In the genomic region with DNA sequence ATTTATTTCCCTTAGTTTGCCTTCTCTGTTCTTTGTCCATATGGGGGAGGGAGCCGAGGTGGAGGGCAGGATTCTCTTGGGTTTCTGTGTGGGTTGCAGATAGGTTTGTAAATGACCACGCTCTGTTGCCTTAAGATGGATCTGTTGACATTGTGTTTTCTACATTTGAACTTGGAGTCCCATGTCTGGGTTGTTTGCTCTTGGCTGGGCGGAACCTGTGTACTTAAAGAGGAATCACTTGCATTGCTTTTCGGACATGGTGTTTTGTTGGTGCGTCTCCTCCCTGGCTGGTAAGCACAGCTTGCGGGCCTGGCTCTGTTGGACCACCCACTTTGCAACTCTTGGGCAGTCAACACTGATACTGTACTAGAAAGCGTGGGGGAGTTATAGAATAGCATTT, we compare ENCODE assay signal across 19 cellular contexts. TPM values are rescaled to one million over a fixed set of nuclear protein-coding genes. Genes with fewer than 3 reads are reported as not detected.
A peak's percentile ranks its signal among the peaks of the same experiment; 100 is the strongest.
DNase-seq lines count a peak whose midpoint lies in the region; ATAC-seq and TF ChIP-seq lines count a peak whose summit lies in the region.
"Had no signal": no experiment of that assay in that cellular context is flagged by ENCODE, and none has a peak within 500 bp of the region (broad histone marks: within the 10 kb centered on the region; RNA-seq: fewer than 3 reads in every experiment).

No MANE protein-coding gene starts in this region.

- no peak overlapping the region for H3K4me2 ChIP-seq in Karpas-422 (ENCODE audit: low read depth, low read length, poor library complexity, severe bottlenecking)

- 77% methylated on average over 7 of the region's 7 CpGs for WGBS in suprapubic skin

- H3K4me1 Mint-ChIP-seq in central memory CD8-positive, alpha-beta T cell = peaks cover 49% of the 10 kb centered on the region
- H3K4me1 Mint-ChIP-seq in mesothelial cell of epicardium = peaks cover 33% of the 10 kb centered on the region

- H2AFZ ChIP-seq in Karpas-422 (ENCODE audit: low read length) = no peak overlapping the region

- H3K4me3 Mint-ChIP-seq in central memory CD8-positive, alpha-beta T cell = no peak overlapping the region
- H3K4me3 Mint-ChIP-seq in mesothelial cell of epicardium = no peak overlapping the region
- H3K4me3 Mint-ChIP-seq: HFFc6 had no signal

- H3K36me3 ChIP-seq in Karpas-422 (ENCODE audit: insufficient read depth, low read length) (0 out of 2 replicates have a peak, but pooled peaks cover 4% of the 10 kb centered on the region), suprapubic skin (peaks cover 6% of the 10 kb centered on the region)

- H3K4me1 ChIP-seq in Karpas-422 (ENCODE audit: low read length) (peaks cover 58% of the 10 kb centered on the region), suprapubic skin (peaks cover 20% of the 10 kb centered on the region)

- H3K27me3 ChIP-seq in Karpas-422 (ENCODE audit: low read length) (no peaks in the 10 kb centered on the region), suprapubic skin (no peaks in the 10 kb centered on the region)

- H3K27ac Mint-ChIP-seq in central memory CD8-positive, alpha-beta T cell (ENCODE audit: low read depth) = peak overlapping the region; percentile 78
- peak overlapping the region; percentile 78 for H3K27ac Mint-ChIP-seq in mesothelial cell of epicardium
- H3K27ac Mint-ChIP-seq: HFFc6 had no signal

- no peaks in the 10 kb centered on the region for H3K27me3 Mint-ChIP-seq in central memory CD8-positive, alpha-beta T cell
- no peaks in the 10 kb centered on the region for H3K27me3 Mint-ChIP-seq in mesothelial cell of epicardium (ENCODE audit: low read depth)

- no peak overlapping the region for H3K9ac ChIP-seq in Karpas-422 (ENCODE audit: low read length)

- TF ChIP-seq EP300 in suprapubic skin (IDR thresholded peaks at IDR 0.05) = no peak

- no peak overlapping the region for H3K4me3 ChIP-seq in Karpas-422 (ENCODE audit: low read length)
- no peak overlapping the region for H3K4me3 ChIP-seq in suprapubic skin
- H3K4me3 ChIP-seq: coronary artery, lung had no signal

- no peak for TF ChIP-seq POLR2A in suprapubic skin (IDR thresholded peaks at IDR 0.05)

- no peak for TF ChIP-seq CTCF in 22Rv1 (IDR thresholded peaks at IDR 0.05)
- no peak for TF ChIP-seq CTCF in mesothelial cell of epicardium (IDR thresholded peaks at IDR 0.05; ENCODE audit: unreplicated experiment)
- TF ChIP-seq CTCF in suprapubic skin (IDR thresholded peaks at IDR 0.05) = no peak

- H3K9me3 ChIP-seq in Karpas-422 (ENCODE audit: low read length) (no peaks in the 10 kb centered on the region), suprapubic skin (no peaks in the 10 kb centered on the region)

- H3K79me2 ChIP-seq in Karpas-422 (ENCODE audit: low read length) = peaks cover 94% of the 10 kb centered on the region

- DNase-seq in Karpas-422 (no peak), mesothelial cell of epicardium (ENCODE audit: low spot score in 2 of 2, unreplicated experiment in 2 of 2) (no peak), suprapubic skin (ENCODE audit: low spot score in 2 of 2) (no peak), nucleus accumbens (lab: John Stamatoyannopoulos, UW) (no peak), DMS 273 (lab: John Stamatoyannopoulos, UW; ENCODE audit: unreplicated experiment) (no peak), Kasumi-1 (lab: John Stamatoyannopoulos, UW) (no peak)
- no peak for DNase-seq in central memory CD8-positive, alpha-beta T cell (ENCODE audit: low spot score in 2 of 2)
- DNase-seq: ACHN; activated CD4-positive, alpha-beta T cell treated with anti-CD3 and anti-CD28 coated beads, Interleukin-2, amount 50 U/mL, for 1 hour; activated T-cell treated with anti-CD3 and anti-CD28 coated beads, Interleukin-2, amount 50 U/mL, for 48 hours; Calu3; HFFc6; MV-4-11; NCI-H446; stimulated activated CD4-positive, alpha-beta T cell treated with anti-CD3 and anti-CD28 coated beads, Interleukin-12 subunit alpha, Interleukin-12 subunit beta, amount 100 ng/mL, for 4 hours; T-helper 1 cell had no signal

- no peak for ATAC-seq in central memory CD8-positive, alpha-beta T cell (replicated peaks; ENCODE audit: extremely low read depth, poor library complexity, severe bottlenecking)

- peak overlapping the region; percentile 89 for H3K27ac ChIP-seq in 22Rv1
- H3K27ac ChIP-seq in Karpas-422 (ENCODE audit: low read length) = peak overlapping the region; percentile 50
- H3K27ac ChIP-seq in suprapubic skin = no peak overlapping the region
- H3K27ac ChIP-seq: coronary artery had no signal

- H3K9me3 Mint-ChIP-seq in central memory CD8-positive, alpha-beta T cell = no peaks in the 10 kb centered on the region
- no peaks in the 10 kb centered on the region for H3K9me3 Mint-ChIP-seq in mesothelial cell of epicardium
- H3K9me3 Mint-ChIP-seq: HFFc6 had no signal

- H3K36me3 Mint-ChIP-seq in central memory CD8-positive, alpha-beta T cell (ENCODE audit: insufficient read depth) = peaks cover 17% of the 10 kb centered on the region
- peaks cover 11% of the 10 kb centered on the region for H3K36me3 Mint-ChIP-seq in mesothelial cell of epicardium

- no peaks in the 10 kb centered on the region for H3K9me2 ChIP-seq in Karpas-422 (replicated peaks; ENCODE audit: insufficient read depth, low read length)

- peaks cover 5% of the 10 kb centered on the region; the same call in 1 of the 2 replicates for H4K20me1 ChIP-seq in Karpas-422 (ENCODE audit: insufficient read depth, low read depth, low read length)

RNA-seq across cellular contexts. Expression of a gene that starts 45.9 kb away (rescaled TPM):
- 35.9 and 64.6 TPM in 2 replicates for total RNA-seq in Karpas-422 (2014; rRNA removed; shearing (Covaris generic); ENCODE audit: low replicate concordance)
- total RNA-seq in mesothelial cell of epicardium (133 to 147 TPM (median 136 TPM) in 3 replicates), suprapubic skin (100 to 1,000 TPM in 1 of 4 donors, 10 to 100 TPM in 3; 77.1 to 149 (median 86.6) TPM)

RNA-seq across cellular contexts. Expression of a gene that starts 59.2 kb away (rescaled TPM):
- total RNA-seq in Karpas-422 (2014; rRNA removed; shearing (Covaris generic); ENCODE audit: low replicate concordance) = 36.0 and 47.7 TPM in 2 replicates
- total RNA-seq in mesothelial cell of epicardium (36.5 to 40.5 TPM (median 39.1 TPM) in 3 replicates), suprapubic skin (100 to 1,000 TPM in 1 of 4 donors, 10 to 100 TPM in 3; 79.2 to 143 (median 85.8) TPM)
